In the genomic region with DNA sequence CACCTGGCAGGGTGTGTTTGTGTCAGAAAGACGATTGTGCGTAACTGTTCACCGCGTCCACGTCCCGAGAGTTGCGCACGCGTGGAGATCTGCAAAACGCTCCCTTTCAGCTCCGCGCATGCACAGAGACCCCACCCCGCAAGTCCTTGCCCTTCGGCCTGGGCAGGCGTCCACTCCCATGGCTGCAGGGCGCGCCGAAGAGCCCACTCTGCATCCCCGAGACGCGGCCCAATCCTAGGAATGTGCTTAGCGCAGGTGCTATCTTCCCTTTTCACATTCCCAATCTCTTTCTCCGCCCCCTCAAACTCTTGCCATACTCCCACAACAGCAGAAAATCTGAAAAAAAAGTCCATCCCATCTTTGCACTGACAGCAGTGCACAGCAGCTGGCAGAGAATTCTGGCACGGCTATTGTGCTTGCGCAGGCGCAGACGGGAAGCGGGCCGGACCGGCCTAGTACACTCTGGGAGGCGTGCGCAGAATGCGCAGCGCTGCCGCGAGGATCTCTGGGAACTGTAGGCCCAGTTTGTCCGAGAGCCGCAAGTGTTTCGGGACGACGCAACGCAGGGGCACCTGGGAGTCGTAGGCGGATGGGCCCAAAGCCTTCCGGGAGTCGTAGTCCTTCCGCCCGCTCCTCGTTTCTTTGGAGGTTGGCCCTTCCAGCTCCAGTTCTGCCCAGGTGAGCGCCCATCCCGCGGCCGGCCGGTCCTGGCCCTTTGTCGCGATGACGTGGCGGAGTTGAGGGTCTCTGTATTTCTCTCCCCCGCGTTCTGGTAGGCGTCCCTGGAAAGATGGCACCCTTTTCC, we compare ENCODE assay signal across 8 cellular contexts. TPM values are rescaled to one million over a fixed set of nuclear protein-coding genes. Genes with fewer than 3 reads are reported as not detected.
A peak's percentile ranks its signal among the peaks of the same experiment; 100 is the strongest.
DNase-seq lines count a peak whose midpoint lies in the region; ATAC-seq and TF ChIP-seq lines count a peak whose summit lies in the region.

No MANE protein-coding gene starts in this region.

- peaks cover 0 to 3% of the 10 kb centered on the region in 2 donors for H3K36me3 ChIP-seq in lung (ENCODE audit: control insufficient read depth in 2 of 2, insufficient read depth in 2 of 2, low read length in 2 of 2)

- H3K27ac ChIP-seq in HL-60 (replicated peaks) (peak overlapping the region; percentile 44), lung (ENCODE audit: low read depth in 1 of 2, low read length in 1 of 2) (no peak overlapping the region)

- H3K4me3 ChIP-seq in HL-60 (replicated peaks; ENCODE audit: insufficient read depth, low read length) (peak overlapping the region; percentile 63), lung (peak overlapping the region; percentile 64)

- DNase-seq in CD1c-positive myeloid dendritic cell (ENCODE audit: extremely low spot score) (peak; percentile 98), HL-60 (ENCODE audit: low read depth in 1 of 2, low spot score in 1 of 2) (peak; percentile 93 to 98), NK-92 (lab: John Stamatoyannopoulos, UW; ENCODE audit: unreplicated experiment) (peak; percentile 72), lung (ENCODE audit: low spot score) (peak; percentile 98)
- DNase-seq in activated CD8-positive, alpha-beta memory T cell treated with anti-CD3 and anti-CD28 coated beads for 24 hours, result peak; percentile 97
- peak; percentile 95 for DNase-seq in effector CD8-positive, alpha-beta T cell (lab: John Stamatoyannopoulos, UW)
- DNase-seq in stimulated activated CD4-positive, alpha-beta T cell treated with anti-CD3 and anti-CD28 coated beads, TNF-alpha, amount 100 ng/mL, for 24 hours (ENCODE audit: low read depth in 3 of 3), result peak; percentile 92 to 96 (median 95)

- TF ChIP-seq CTCF in HL-60 (IDR thresholded peaks at IDR 0.05; ENCODE audit: insufficient read depth, low read length) (no peak), lung (IDR thresholded peaks at IDR 0.05; ENCODE audit: control extremely low read depth, extremely low read depth) (no peak)

- H3K27me3 ChIP-seq in HL-60 (ENCODE audit: insufficient read depth, poor library complexity, severe bottlenecking) (no peaks in the 10 kb centered on the region), lung (ENCODE audit: control insufficient read depth, insufficient read depth) (no peaks in the 10 kb centered on the region)

- ATAC-seq in GM19463 (IDR thresholded peaks at IDR 0.05; ENCODE audit: unreplicated experiment) (peak; percentile 98), lung (ENCODE audit: insufficient read depth, low FRiP score) (peak; percentile 98)

- H3K9me3 ChIP-seq in lung (ENCODE audit: control insufficient read depth in 2 of 2, insufficient read depth in 1 of 2, low read length in 1 of 2), result peaks cover 0 to 5% of the 10 kb centered on the region in 2 donors

- WGBS in lung, 2 donors, result 1% methylated on average over 61 of the region's 61 CpGs

- peaks cover 0 to 12% of the 10 kb centered on the region in 2 donors for H3K4me1 ChIP-seq in lung (ENCODE audit: control insufficient read depth in 2 of 2, insufficient read depth in 2 of 2, low read length in 2 of 2)

RNA-seq across cellular contexts. Expression of gene ZNF175, which starts 23.1 kb away (rescaled TPM):
- 10 to 100 TPM in 1 of 2 donors, 1 to 10 TPM in 1; 8.4 to 11.4 TPM for total RNA-seq in lung
- polyA plus RNA-seq in lung, result 1 to 10 TPM; 2.5 to 3.3 TPM

RNA-seq across cellular contexts. Expression of gene SIGLEC5, which starts 36.0 kb away (rescaled TPM):
- total RNA-seq in lung, result 1 to 10 TPM; 1.6 to 2.2 TPM
- not detected for polyA plus RNA-seq in lung

RNA-seq across cellular contexts. Expression of gene SIGLEC14, which starts 52.5 kb away (rescaled TPM):
- 10 to 100 TPM in 1 of 2 donors, 1 to 10 TPM in 1; 2.7 to 46.4 TPM for total RNA-seq in lung
- 100 to 1,000 TPM in 1 of 2 donors, 1 to 10 TPM in 1; 2.9 to 101 TPM for polyA plus RNA-seq in lung
